In the genomic region with DNA sequence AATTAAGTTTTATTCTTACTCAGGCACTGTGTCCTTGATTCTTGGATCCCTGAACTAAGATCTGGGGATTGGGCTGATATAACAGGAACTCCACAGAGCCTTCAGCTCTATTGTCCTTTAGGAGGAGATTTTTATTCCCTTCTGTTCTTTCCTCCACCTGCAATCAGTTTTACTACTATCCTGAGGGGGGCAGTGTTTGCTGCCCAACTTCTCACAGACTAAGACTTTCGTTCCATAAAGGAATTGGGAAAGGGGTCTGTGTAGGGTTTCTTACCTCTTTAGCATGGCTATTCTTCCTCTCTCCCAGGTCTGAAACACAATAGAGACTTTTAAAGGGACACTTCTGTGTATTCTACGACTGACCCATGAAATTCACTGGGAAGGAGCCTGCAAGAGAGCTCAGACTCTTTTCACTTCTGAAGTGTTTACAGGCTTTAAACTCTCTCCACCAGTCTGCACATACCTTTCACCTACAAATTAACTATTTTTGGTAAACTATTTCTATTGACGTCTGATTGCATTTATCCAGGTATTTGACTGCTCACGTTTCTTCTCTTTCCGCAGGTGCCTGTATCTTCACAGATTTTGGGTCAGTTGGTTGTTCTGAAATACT, we compare ENCODE assay signal across 9 cellular contexts.
DNase-seq lines count a peak whose midpoint lies in the region; ATAC-seq and TF ChIP-seq lines count a peak whose summit lies in the region.
"Had no signal": no experiment of that assay in that cellular context is flagged by ENCODE, and none has a peak within 500 bp of the region (broad histone marks: within the 10 kb centered on the region; RNA-seq: fewer than 3 reads in every experiment).

No MANE protein-coding gene starts in this region.

- no peaks in the 10 kb centered on the region for H3K9me3 ChIP-seq in HEK293 (ENCODE audit: control insufficient read depth, insufficient read depth, low read depth, low read length)

- H3K27ac ChIP-seq in HEK293 (ENCODE audit: extremely low read depth, low read depth, low read length) (no peak overlapping the region), VCaP (no peak overlapping the region)
- H3K27ac ChIP-seq: skin epidermis had no signal

- CTCF ChIA-PET in BJ (lab: Yijun Ruan, JAX) (interaction anchor here (0.6 to 1.3 kb wide), 6 partner anchors 10 to 1542 kb away, joined by 3 to 7 read pairs (median 3); no protein-coding TSS in a partner anchor), HEK293 (lab: Yijun Ruan, JAX) (interaction anchor here (0.6 to 1.9 kb wide), 15 partner anchors 8 to 1395 kb away, joined by 3 to 10 read pairs (median 3); no protein-coding TSS in a partner anchor)

- no peaks in the 10 kb centered on the region for H3K27me3 ChIP-seq in BJ (ENCODE audit: control insufficient read depth, insufficient read depth, low read length)

- no peak for DNase-seq in BJ (ENCODE audit: low read depth)
- peak; percentile 27 for DNase-seq in kidney tubule cell (ENCODE audit: low spot score)
- no peak for DNase-seq in NCI-H1048 (lab: John Stamatoyannopoulos, UW)
- DNase-seq in posterior vena cava (ENCODE audit: low spot score) = no peak

- POLR2A ChIA-PET in BJ (lab: Charles Lee) (no interaction called here), HEK293 (lab: Yijun Ruan, JAX) (no interaction called here)

- no peaks in the 10 kb centered on the region for H3K4me1 ChIP-seq in HEK293 (ENCODE audit: control insufficient read depth, insufficient read depth, low read length)

- ATAC-seq in HG03025 (IDR thresholded peaks at IDR 0.05; ENCODE audit: low FRiP score, unreplicated experiment) (no peak), HG02678 (IDR thresholded peaks at IDR 0.05; ENCODE audit: unreplicated experiment) (no peak)

- H3K4me3 ChIP-seq in BJ (ENCODE audit: low read depth, low read length) (no peak overlapping the region), HEK293 (ENCODE audit: low read depth, low read length) (no peak overlapping the region)
- H3K4me3 ChIP-seq: skin epidermis had no signal

- TF ChIP-seq CTCF in BJ (IDR thresholded peaks at IDR 0.05; ENCODE audit: insufficient read depth, low read depth, low read length) (peak; percentile 57), HEK293 (tag by site-specific recombination; IDR thresholded peaks at IDR 0.05) (no peak), VCaP (conservative IDR thresholded peaks at IDR 0.05) (peak; percentile 80)

- no peaks in the 10 kb centered on the region for H3K36me3 ChIP-seq in BJ (ENCODE audit: control insufficient read depth, insufficient read depth, low read length)
- H3K36me3 ChIP-seq in HEK293 (ENCODE audit: control insufficient read depth in 2 of 2, insufficient read depth in 1 of 2, low read length in 2 of 2) = no peaks in the 10 kb centered on the region

- intact Hi-C loops in posterior vena cava (cut with DNase I) = no loop called here

TF ChIP-seq in HEK293, 187 proteins besides CTCF, POLR2A, EP300 and RAD21:
- TF ChIP-seq ZXDB (tag by site-specific recombination; IDR thresholded peaks at IDR 0.05) (no peak), PRDM1 (tag by site-specific recombination; IDR thresholded peaks at IDR 0.05) (0 out of 2 replicates have a peak, but pooled peaks have one; percentile 31), ZNF654 (tag by site-specific recombination; IDR thresholded peaks at IDR 0.05; ENCODE audit: low read depth) (0 out of 2 replicates have a peak, but pooled peaks have one; percentile 14)
- TF ChIP-seq, protein P1, sequence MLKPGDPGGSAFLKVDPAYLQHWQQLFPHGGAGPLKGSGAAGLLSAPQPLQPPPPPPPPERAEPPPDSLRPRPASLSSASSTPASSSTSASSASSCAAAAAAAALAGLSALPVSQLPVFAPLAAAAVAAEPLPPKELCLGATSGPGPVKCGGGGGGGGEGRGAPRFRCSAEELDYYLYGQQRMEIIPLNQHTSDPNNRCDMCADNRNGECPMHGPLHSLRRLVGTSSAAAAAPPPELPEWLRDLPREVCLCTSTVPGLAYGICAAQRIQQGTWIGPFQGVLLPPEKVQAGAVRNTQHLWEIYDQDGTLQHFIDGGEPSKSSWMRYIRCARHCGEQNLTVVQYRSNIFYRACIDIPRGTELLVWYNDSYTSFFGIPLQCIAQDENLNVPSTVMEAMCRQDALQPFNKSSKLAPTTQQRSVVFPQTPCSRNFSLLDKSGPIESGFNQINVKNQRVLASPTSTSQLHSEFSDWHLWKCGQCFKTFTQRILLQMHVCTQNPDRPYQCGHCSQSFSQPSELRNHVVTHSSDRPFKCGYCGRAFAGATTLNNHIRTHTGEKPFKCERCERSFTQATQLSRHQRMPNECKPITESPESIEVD (tag by site-specific recombination; IDR thresholded peaks at IDR 0.05) = no peak
